27 cellular contexts compared by ENCODE assay signal in genomic region chr4:58507079-58507478, GRCh38.
"Had no signal": no experiment of that assay in that cellular context is flagged by ENCODE, and none has a peak within 500 bp of the region (broad histone marks: within the 10 kb centered on the region; RNA-seq: fewer than 3 reads in every experiment).

No MANE protein-coding gene starts in this region.

- H3K27me3 ChIP-seq: brain microvascular endothelial cell, dorsolateral prefrontal cortex, esophagus muscularis mucosa, foreskin keratinocyte, gastrocnemius medialis had no signal

- H3K4me3 ChIP-seq: coronary artery, dorsolateral prefrontal cortex, esophagus muscularis mucosa, gastrocnemius medialis had no signal

- H3K27me3 Mint-ChIP-seq: activated CD4-positive, alpha-beta memory T cell treated with anti-CD3 and anti-CD28 coated beads, Interleukin-2, amount 10 ng/mL, durations not matched to agents 7 days and 5 days; activated CD4-positive, alpha-beta T cell treated with anti-CD3 and anti-CD28 coated beads, Interleukin-2, amount 10 ng/mL, durations not matched to agents 7 days and 5 days; activated naive CD4-positive, alpha-beta T cell treated with anti-CD3 and anti-CD28 coated beads, Interleukin-2, amount 10 ng/mL, durations not matched to agents 7 days and 5 days; activated naive CD8-positive, alpha-beta T cell treated with anti-CD3 and anti-CD28 coated beads, Interleukin-2, amount 10 ng/mL, durations not matched to agents 7 days and 5 days; activated T-cell treated with anti-CD3 and anti-CD28 coated beads, Interleukin-2, amount 50 U/mL, for 24 hours; central memory CD8-positive, alpha-beta T cell; dendritic cell treated with granulocyte-macrophage colony-stimulating factor and Interleukin-4, amounts not matched to agents 40 ng/mL and 50 ng/mL, for 4 days; T-helper 17 cell had no signal

- H3K4me1 ChIP-seq: foreskin keratinocyte, gastrocnemius medialis had no signal

- ATAC-seq: activated naive CD4-positive, alpha-beta T cell treated with anti-CD3 and anti-CD28 coated beads, Interleukin-2, amount 50 U/mL, for 72 hours; activated T-cell treated with anti-CD3 and anti-CD28 coated beads, Interleukin-2, amount 50 U/mL, for 72 hours; foreskin keratinocyte; gastrocnemius medialis; T-helper 17 cell had no signal

- H3K27ac Mint-ChIP-seq: activated CD4-positive, alpha-beta memory T cell treated with anti-CD3 and anti-CD28 coated beads, Interleukin-2, amount 10 ng/mL, durations not matched to agents 7 days and 5 days; activated CD4-positive, alpha-beta T cell treated with anti-CD3 and anti-CD28 coated beads, Interleukin-2, amount 10 ng/mL, durations not matched to agents 7 days and 5 days; activated naive CD4-positive, alpha-beta T cell treated with anti-CD3 and anti-CD28 coated beads, Interleukin-2, amount 10 ng/mL, durations not matched to agents 7 days and 5 days; activated naive CD4-positive, alpha-beta T cell treated with anti-CD3 and anti-CD28 coated beads, Interleukin-2, amount 50 U/mL, for 72 hours; activated naive CD8-positive, alpha-beta T cell treated with anti-CD3 and anti-CD28 coated beads, Interleukin-2, amount 10 ng/mL, durations not matched to agents 7 days and 5 days; activated T-cell treated with anti-CD3 and anti-CD28 coated beads, Interleukin-2, amount 50 U/mL, for 24 hours; activated T-cell treated with anti-CD3 and anti-CD28 coated beads, Interleukin-2, amount 50 U/mL, for 72 hours; dendritic cell treated with granulocyte-macrophage colony-stimulating factor and Interleukin-4, amounts not matched to agents 40 ng/mL and 50 ng/mL, for 4 days; T-helper 17 cell had no signal

- H3K4me1 Mint-ChIP-seq: activated CD4-positive, alpha-beta memory T cell treated with anti-CD3 and anti-CD28 coated beads, Interleukin-2, amount 10 ng/mL, durations not matched to agents 7 days and 5 days; activated CD4-positive, alpha-beta T cell treated with anti-CD3 and anti-CD28 coated beads, Interleukin-2, amount 10 ng/mL, durations not matched to agents 7 days and 5 days; activated naive CD4-positive, alpha-beta T cell treated with anti-CD3 and anti-CD28 coated beads, Interleukin-2, amount 10 ng/mL, durations not matched to agents 7 days and 5 days; activated naive CD8-positive, alpha-beta T cell treated with anti-CD3 and anti-CD28 coated beads, Interleukin-2, amount 10 ng/mL, durations not matched to agents 7 days and 5 days; central memory CD8-positive, alpha-beta T cell; T-helper 17 cell had no signal

- H3K9me3 ChIP-seq: esophagus muscularis mucosa, gastrocnemius medialis had no signal

- H3K9me3 Mint-ChIP-seq: activated CD4-positive, alpha-beta T cell treated with anti-CD3 and anti-CD28 coated beads, Interleukin-2, amount 10 ng/mL, durations not matched to agents 7 days and 5 days; activated naive CD8-positive, alpha-beta T cell treated with anti-CD3 and anti-CD28 coated beads, Interleukin-2, amount 10 ng/mL, durations not matched to agents 7 days and 5 days; dendritic cell treated with granulocyte-macrophage colony-stimulating factor and Interleukin-4, amounts not matched to agents 40 ng/mL and 50 ng/mL, for 4 days had no signal

- H3K27ac ChIP-seq: brain microvascular endothelial cell, coronary artery, dorsolateral prefrontal cortex, esophagus muscularis mucosa, foreskin keratinocyte, gastrocnemius medialis had no signal

- H3K36me3 Mint-ChIP-seq: activated naive CD4-positive, alpha-beta T cell treated with anti-CD3 and anti-CD28 coated beads, Interleukin-2, amount 10 ng/mL, durations not matched to agents 7 days and 5 days; activated naive CD4-positive, alpha-beta T cell treated with anti-CD3 and anti-CD28 coated beads, Interleukin-2, amount 50 U/mL, for 72 hours; activated naive CD8-positive, alpha-beta T cell treated with anti-CD3 and anti-CD28 coated beads, Interleukin-2, amount 10 ng/mL, durations not matched to agents 7 days and 5 days had no signal

- DNase-seq: activated CD4-positive, alpha-beta memory T cell treated with anti-CD3 and anti-CD28 coated beads, Interleukin-2, amount 10 ng/mL, durations not matched to agents 7 days and 5 days; activated CD4-positive, alpha-beta T cell treated with anti-CD3 and anti-CD28 coated beads for 1 hour; activated CD4-positive, alpha-beta T cell treated with anti-CD3 and anti-CD28 coated beads for 4 hours; activated CD4-positive, alpha-beta T cell treated with anti-CD3 and anti-CD28 coated beads, Interleukin-2, amount 10 ng/mL, durations not matched to agents 7 days and 5 days; activated CD4-positive, alpha-beta T cell treated with anti-CD3 and anti-CD28 coated beads, Interleukin-2, amount 50 U/mL, for 4 hours; activated CD8-positive, alpha-beta memory T cell treated with anti-CD3 and anti-CD28 coated beads, Interleukin-2, amount 50 U/mL, for 48 hours; activated gamma-delta T cell; activated naive CD4-positive, alpha-beta T cell; activated naive CD4-positive, alpha-beta T cell treated with anti-CD3 and anti-CD28 coated beads, Interleukin-2, amount 10 ng/mL, durations not matched to agents 7 days and 5 days; activated naive CD8-positive, alpha-beta T cell treated with anti-CD3 and anti-CD28 coated beads, Interleukin-2, amount 10 ng/mL, durations not matched to agents 7 days and 5 days; activated T-cell treated with anti-CD3 and anti-CD28 coated beads for 4 hours; activated T-cell treated with anti-CD3 and anti-CD28 coated beads, Interleukin-2, amount 50 U/mL, for 24 hours; activated T-cell treated with anti-CD3 and anti-CD28 coated beads, Interleukin-2, amount 50 U/mL, for 72 hours; brain microvascular endothelial cell; dorsolateral prefrontal cortex; effector memory CD4-positive, alpha-beta T cell; erythroblast; foreskin keratinocyte; gastrocnemius medialis; glutamatergic neuron; T-helper 1 cell; T-helper 17 cell had no signal

- H3K36me3 ChIP-seq: brain microvascular endothelial cell, esophagus muscularis mucosa, gastrocnemius medialis had no signal

- H3K4me3 Mint-ChIP-seq: activated CD4-positive, alpha-beta memory T cell treated with anti-CD3 and anti-CD28 coated beads, Interleukin-2, amount 10 ng/mL, durations not matched to agents 7 days and 5 days; activated CD4-positive, alpha-beta T cell treated with anti-CD3 and anti-CD28 coated beads, Interleukin-2, amount 10 ng/mL, durations not matched to agents 7 days and 5 days; activated naive CD4-positive, alpha-beta T cell treated with anti-CD3 and anti-CD28 coated beads, Interleukin-2, amount 10 ng/mL, durations not matched to agents 7 days and 5 days; activated naive CD8-positive, alpha-beta T cell treated with anti-CD3 and anti-CD28 coated beads, Interleukin-2, amount 10 ng/mL, durations not matched to agents 7 days and 5 days; activated T-cell treated with anti-CD3 and anti-CD28 coated beads, Interleukin-2, amount 50 U/mL, for 24 hours; activated T-cell treated with anti-CD3 and anti-CD28 coated beads, Interleukin-2, amount 50 U/mL, for 72 hours; central memory CD8-positive, alpha-beta T cell; dendritic cell treated with granulocyte-macrophage colony-stimulating factor and Interleukin-4, amounts not matched to agents 40 ng/mL and 50 ng/mL, for 4 days; T-helper 17 cell had no signal
